In genomic region chr11:116605543-116605942, GRCh38 we compare ENCODE assay signal across 8 cellular contexts.
DNase-seq lines count a peak whose midpoint lies in the region; ATAC-seq and TF ChIP-seq lines count a peak whose summit lies in the region.

No MANE protein-coding gene starts in this region.

- 23% methylated on average over 4 of the region's 4 CpGs for WGBS in esophagus muscularis mucosa

- H3K27me3 ChIP-seq in foreskin keratinocyte (no peaks in the 10 kb centered on the region), esophagus muscularis mucosa (peaks cover 0 to 48% (median 0%) of the 10 kb centered on the region in 4 donors)

- H3K4me1 ChIP-seq in foreskin keratinocyte (no peaks in the 10 kb centered on the region), esophagus muscularis mucosa (no peaks in the 10 kb centered on the region)

- peak; percentile 82 for ATAC-seq in foreskin keratinocyte
- ATAC-seq in stimulated activated naive CD8-positive, alpha-beta T cell treated with anti-CD3 and anti-CD28 coated beads, Interleukin-15, amount 100 ng/mL, for 72 hours, result peak; percentile 60
- no peak for ATAC-seq in HG03439 (IDR thresholded peaks at IDR 0.05; ENCODE audit: unreplicated experiment)

- H3K9me3 ChIP-seq in esophagus muscularis mucosa, result no peaks in the 10 kb centered on the region

- H3K27ac ChIP-seq in foreskin keratinocyte (no peak overlapping the region), esophagus muscularis mucosa (replicated peaks in 1 of 4) (no peak overlapping the region)

- intact Hi-C loops in esophagus muscularis mucosa (cut with DNase I), result no loop called here

- no peaks in the 10 kb centered on the region for H3K4me1 Mint-ChIP-seq in stimulated activated naive CD8-positive, alpha-beta T cell treated with anti-CD3 and anti-CD28 coated beads, Interleukin-15, amount 100 ng/mL, for 72 hours

- H3K9me3 Mint-ChIP-seq in stimulated activated naive CD8-positive, alpha-beta T cell treated with anti-CD3 and anti-CD28 coated beads, Interleukin-15, amount 100 ng/mL, for 72 hours, result peaks cover 0 to under 1% of the 10 kb centered on the region in 2 donors

- H3K4me3 ChIP-seq in AG09309 (ENCODE audit: control insufficient read depth, low read depth, low read length), result no peak overlapping the region
- no peak overlapping the region for H3K4me3 ChIP-seq in esophagus muscularis mucosa

- no peak overlapping the region for H3K4me3 Mint-ChIP-seq in stimulated activated naive CD8-positive, alpha-beta T cell treated with anti-CD3 and anti-CD28 coated beads, Interleukin-15, amount 100 ng/mL, for 72 hours

- TF ChIP-seq EP300 in esophagus muscularis mucosa (IDR thresholded peaks at IDR 0.05), result no peak

- TF ChIP-seq CTCF in AG09309 (IDR thresholded peaks at IDR 0.05; ENCODE audit: control insufficient read depth, insufficient read depth, low read depth, low read length, missing control alignments) (peak; percentile 29), GM13977 (IDR thresholded peaks at IDR 0.05; ENCODE audit: extremely low read depth, insufficient read depth, missing control alignments) (peak; percentile 44), foreskin keratinocyte (conservative IDR thresholded peaks at IDR 0.05) (peak; percentile 66), esophagus muscularis mucosa (IDR thresholded peaks at IDR 0.05) (no peak)

- no peak overlapping the region for H3K27ac Mint-ChIP-seq in stimulated activated naive CD8-positive, alpha-beta T cell treated with anti-CD3 and anti-CD28 coated beads, Interleukin-15, amount 100 ng/mL, for 72 hours

- H3K27me3 Mint-ChIP-seq in stimulated activated naive CD8-positive, alpha-beta T cell treated with anti-CD3 and anti-CD28 coated beads, Interleukin-15, amount 100 ng/mL, for 72 hours, result peaks cover 11% of the 10 kb centered on the region

- no peaks in the 10 kb centered on the region for H3K36me3 ChIP-seq in esophagus muscularis mucosa

- in situ Hi-C loops in GM13977 (cut with MboI; ENCODE audit: low pct_unique_long_range_greater_than_20kb, low sequenced_read_pairs, unreplicated experiment) (no loop called here), SK-MEL-5 (cut with HindIII; ENCODE audit: low pct_unique_long_range_greater_than_20kb, low sequenced_read_pairs) (no loop called here)

- DNase-seq in AG09309 (ENCODE audit: low read depth), result no peak
- peak; percentile 47 for DNase-seq in GM13977 (ENCODE audit: low spot score)
- DNase-seq in SK-MEL-5 (ENCODE audit: low read depth, low spot score), result peak; percentile 44
- peak; percentile 3 to 17 for DNase-seq in foreskin keratinocyte
- peak; percentile 12 to 24 for DNase-seq in stimulated activated naive CD8-positive, alpha-beta T cell treated with anti-CD3 and anti-CD28 coated beads, Interleukin-15, amount 100 ng/mL, for 72 hours
- no peak for DNase-seq in pons (ENCODE audit: low spot score)
- no peak for DNase-seq in esophagus muscularis mucosa (ENCODE audit: extremely low spot score)

- no peak for TF ChIP-seq POLR2A in esophagus muscularis mucosa (IDR thresholded peaks at IDR 0.05; ENCODE audit: low read depth)

Comparison
In these comparisons a context has a peak if more than half of its experiments do, and no peak if none do; other contexts are left out.
1. DNase-seq: peak in GM13977 (single experiment), SK-MEL-5 (single experiment), foreskin keratinocyte (2 of 2) and stimulated activated naive CD8-positive, alpha-beta T cell treated with anti-CD3 and anti-CD28 coated beads, Interleukin-15, amount 100 ng/mL, for 72 hours (2 of 2); none in AG09309 (single experiment), pons (single experiment) and esophagus muscularis mucosa (single experiment).
2. CTCF ChIP-seq: peak in AG09309 (single experiment), GM13977 (single experiment) and foreskin keratinocyte (single experiment); none in esophagus muscularis mucosa (0 of 3).